27 cellular contexts compared by ENCODE assay signal in the genomic region with DNA sequence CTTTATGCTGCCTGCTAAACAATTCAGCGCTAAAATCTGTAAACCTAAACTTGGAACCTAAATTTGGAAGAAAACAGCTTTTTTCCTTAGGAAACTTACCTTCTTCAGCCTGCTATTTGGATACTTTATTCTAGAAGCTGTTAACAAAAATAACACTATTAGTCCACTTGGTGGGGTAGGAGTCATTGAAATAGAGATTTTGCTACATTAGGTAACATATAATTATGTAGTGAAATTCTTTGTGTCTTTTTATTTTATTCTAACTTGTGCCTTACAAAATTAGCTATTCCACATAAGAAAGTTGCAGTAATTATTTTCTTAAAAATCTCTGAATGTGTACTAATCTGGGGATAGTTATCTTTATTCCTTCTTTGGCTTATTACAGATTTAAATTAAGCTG.
A peak's percentile ranks its signal among the peaks of the same experiment; 100 is the strongest.
DNase-seq lines count a peak whose midpoint lies in the region; ATAC-seq and TF ChIP-seq lines count a peak whose summit lies in the region.
"Had no signal": no experiment of that assay in that cellular context is flagged by ENCODE, and none has a peak within 500 bp of the region (broad histone marks: within the 10 kb centered on the region; RNA-seq: fewer than 3 reads in every experiment).

No MANE protein-coding gene starts in this region.

- intact Hi-C loops in body of pancreas (cut with DNase I): no loop called here

- H3K9me3 Mint-ChIP-seq in neural crest cell: no peaks in the 10 kb centered on the region
- peaks cover 10% of the 10 kb centered on the region for H3K9me3 Mint-ChIP-seq in activated T-cell treated with anti-CD3 and anti-CD28 coated beads, Interleukin-2, amount 50 U/mL, for 24 hours

- H3F3A ChIP-seq in Loucy (ENCODE audit: low read depth): no peaks in the 10 kb centered on the region

- DNase-seq in DMS153 treated with DMSO at 0.1 percent for 48 hours (lab: John Stamatoyannopoulos, UW; ENCODE audit: unreplicated experiment) (peak; percentile 5), DMS153 (lab: John Stamatoyannopoulos, UW) (no peak), body of pancreas (no peak), neural crest cell (ENCODE audit: low read depth, low spot score) (no peak), omental fat pad (ENCODE audit: low spot score) (no peak)
- no peak for DNase-seq in activated T-cell treated with anti-CD3 and anti-CD28 coated beads, Interleukin-2, amount 50 U/mL, for 24 hours
- no peak for DNase-seq in effector CD4-positive, alpha-beta T cell
- DNase-seq: activated B cell treated with CpG ODN at 0.5 μM for 24 hours; activated CD8-positive, alpha-beta T cell treated with anti-CD3 and anti-CD28 coated beads, Interleukin-2, amount 10 ng/mL, durations not matched to agents 7 days and 5 days; activated naive CD4-positive, alpha-beta T cell treated with anti-CD3 and anti-CD28 coated beads, Interleukin-2, amount 50 U/mL, for 16 hours; activated T-cell treated with anti-CD3 and anti-CD28 coated beads, Interleukin-2, amount 50 U/mL, for 48 hours; foreskin fibroblast; hippocampal formation; islet precursor cell; naive B cell; NCI-H187; stimulated activated CD4-positive, alpha-beta T cell treated with anti-CD3 and anti-CD28 coated beads, Interleukin-4, amount 100 ng/mL, for 1 hour; stomach; upper lobe of left lung had no signal

- H3K27me3 ChIP-seq in Loucy (ENCODE audit: insufficient read depth, low read length, poor library complexity, severe bottlenecking) (no peaks in the 10 kb centered on the region), body of pancreas (no peaks in the 10 kb centered on the region)
- H3K27me3 ChIP-seq: BLaER1, SJCRH30, stomach, upper lobe of left lung had no signal

- H3K27ac ChIP-seq in body of pancreas: no peak overlapping the region
- H3K27ac ChIP-seq: BLaER1, coronary artery, SJCRH30, skin epidermis, stomach, upper lobe of left lung had no signal

- H3K4me3 Mint-ChIP-seq in neural crest cell: no peak overlapping the region
- no peak overlapping the region for H3K4me3 Mint-ChIP-seq in activated T-cell treated with anti-CD3 and anti-CD28 coated beads, Interleukin-2, amount 50 U/mL, for 24 hours
- H3K4me3 Mint-ChIP-seq: activated B cell treated with CpG ODN at 0.5 μM for 24 hours; activated CD8-positive, alpha-beta T cell treated with anti-CD3 and anti-CD28 coated beads, Interleukin-2, amount 10 ng/mL, durations not matched to agents 7 days and 5 days; memory B cell; naive B cell; T-helper 2 cell treated with Interferon-gamma antibody and Interleukin-4, amounts not matched to agents 5 μg/mL and 100 μg/mL, for 36 hours had no signal

- H3K79me2 ChIP-seq in Loucy (ENCODE audit: insufficient read depth, low read length): no peaks in the 10 kb centered on the region

- peak; percentile 32 for TF ChIP-seq CTCF in Loucy (conservative IDR thresholded peaks at IDR 0.05; ENCODE audit: low read length)
- peak in 5 of 7 experiments; percentile 14 to 45 (median 39) for TF ChIP-seq CTCF in body of pancreas (IDR thresholded peaks at IDR 0.05)
- TF ChIP-seq CTCF in neural crest cell (conservative IDR thresholded peaks at IDR 0.05): peak; percentile 43
- no peak for TF ChIP-seq CTCF in omental fat pad (IDR thresholded peaks at IDR 0.05)

- H3K4me2 ChIP-seq in Loucy (ENCODE audit: low read depth, low read length, poor library complexity, severe bottlenecking): no peak overlapping the region
- H3K4me2 ChIP-seq: BLaER1 had no signal

- no peaks in the 10 kb centered on the region for H4K20me1 ChIP-seq in Loucy (ENCODE audit: insufficient read depth, low read length, poor library complexity, severe bottlenecking)
- H4K20me1 ChIP-seq: BLaER1 had no signal

- H3K36me3 Mint-ChIP-seq in neural crest cell (ENCODE audit: low read depth): no peaks in the 10 kb centered on the region
- H3K36me3 Mint-ChIP-seq in activated T-cell treated with anti-CD3 and anti-CD28 coated beads, Interleukin-2, amount 50 U/mL, for 24 hours (ENCODE audit: low read depth): no peaks in the 10 kb centered on the region
- H3K36me3 Mint-ChIP-seq: memory B cell, naive B cell had no signal

- H3K9ac ChIP-seq in Loucy (ENCODE audit: low read depth, low read length, poor library complexity, severe bottlenecking): no peak overlapping the region
- H3K9ac ChIP-seq: BLaER1 had no signal

- TF ChIP-seq POLR2A in body of pancreas (IDR thresholded peaks at IDR 0.05): no peak

- H3K4me1 ChIP-seq in Loucy (ENCODE audit: insufficient read depth, low read length, poor library complexity, severe bottlenecking): no peaks in the 10 kb centered on the region
- no peaks in the 10 kb centered on the region for H3K4me1 ChIP-seq in body of pancreas
- H3K4me1 ChIP-seq: BLaER1, HAP-1, stomach, upper lobe of left lung had no signal

- no peak overlapping the region for H2AFZ ChIP-seq in Loucy (ENCODE audit: low read length)

- no peaks in the 10 kb centered on the region for H3K4me1 Mint-ChIP-seq in neural crest cell
- H3K4me1 Mint-ChIP-seq in activated T-cell treated with anti-CD3 and anti-CD28 coated beads, Interleukin-2, amount 50 U/mL, for 24 hours (ENCODE audit: low read depth): no peaks in the 10 kb centered on the region
- H3K4me1 Mint-ChIP-seq: activated B cell treated with CpG ODN at 0.5 μM for 24 hours, memory B cell, naive B cell had no signal

- ATAC-seq in body of pancreas (peak; percentile 56), omental fat pad (ENCODE audit: low FRiP score) (no peak)
- ATAC-seq: activated CD8-positive, alpha-beta T cell treated with anti-CD3 and anti-CD28 coated beads, Interleukin-2, amount 10 ng/mL, durations not matched to agents 7 days and 5 days had no signal

- no peaks in the 10 kb centered on the region for H3K9me3 ChIP-seq in Loucy (ENCODE audit: insufficient read depth, low read depth, low read length)
- H3K9me3 ChIP-seq in body of pancreas: no peaks in the 10 kb centered on the region
- H3K9me3 ChIP-seq: BLaER1, HAP-1, SJCRH30, stomach, upper lobe of left lung had no signal

- WGBS in body of pancreas, 2 donors: 55 to 85% methylated on average over 1 of the region's 1 CpG

- H3K36me3 ChIP-seq in Loucy (ENCODE audit: insufficient read depth, low read length) (no peaks in the 10 kb centered on the region), body of pancreas (replicated peaks in 1 of 2; ENCODE audit: insufficient read depth in 1 of 2, low read depth in 2 of 2) (no peaks in the 10 kb centered on the region)
- H3K36me3 ChIP-seq: BLaER1, HAP-1, SJCRH30, stomach, upper lobe of left lung had no signal

- no peak overlapping the region for H3K27ac Mint-ChIP-seq in neural crest cell (ENCODE audit: unreplicated experiment)
- H3K27ac Mint-ChIP-seq in activated T-cell treated with anti-CD3 and anti-CD28 coated beads, Interleukin-2, amount 50 U/mL, for 24 hours: no peak overlapping the region
- H3K27ac Mint-ChIP-seq: activated B cell treated with CpG ODN at 0.5 μM for 24 hours; activated CD8-positive, alpha-beta T cell treated with anti-CD3 and anti-CD28 coated beads, Interleukin-2, amount 10 ng/mL, durations not matched to agents 7 days and 5 days; memory B cell; naive B cell; T-helper 2 cell treated with Interferon-gamma antibody and Interleukin-4, amounts not matched to agents 5 μg/mL and 100 μg/mL, for 36 hours had no signal

- H3K27me3 Mint-ChIP-seq in neural crest cell (ENCODE audit: low read depth): no peaks in the 10 kb centered on the region
- H3K27me3 Mint-ChIP-seq in activated T-cell treated with anti-CD3 and anti-CD28 coated beads, Interleukin-2, amount 50 U/mL, for 24 hours: no peaks in the 10 kb centered on the region
- H3K27me3 Mint-ChIP-seq: activated B cell treated with CpG ODN at 0.5 μM for 24 hours, memory B cell, naive B cell had no signal

- H3K4me3 ChIP-seq in Loucy (ENCODE audit: low read length, poor library complexity, severe bottlenecking): no peak overlapping the region
- no peak overlapping the region for H3K4me3 ChIP-seq in body of pancreas
- H3K4me3 ChIP-seq: BLaER1, coronary artery, HAP-1, SJCRH30, skin epidermis, stomach, upper lobe of left lung had no signal

- H3K9me2 ChIP-seq in Loucy (replicated peaks; ENCODE audit: low read depth, low read length): no peaks in the 10 kb centered on the region

Comparison
In these comparisons a context has a peak if more than half of its experiments do, and no peak if none do; other contexts are left out.
1. CTCF ChIP-seq: peak in Loucy (single experiment), body of pancreas (5 of 7) and neural crest cell (single experiment); none in omental fat pad (0 of 3).